In the genomic region with DNA sequence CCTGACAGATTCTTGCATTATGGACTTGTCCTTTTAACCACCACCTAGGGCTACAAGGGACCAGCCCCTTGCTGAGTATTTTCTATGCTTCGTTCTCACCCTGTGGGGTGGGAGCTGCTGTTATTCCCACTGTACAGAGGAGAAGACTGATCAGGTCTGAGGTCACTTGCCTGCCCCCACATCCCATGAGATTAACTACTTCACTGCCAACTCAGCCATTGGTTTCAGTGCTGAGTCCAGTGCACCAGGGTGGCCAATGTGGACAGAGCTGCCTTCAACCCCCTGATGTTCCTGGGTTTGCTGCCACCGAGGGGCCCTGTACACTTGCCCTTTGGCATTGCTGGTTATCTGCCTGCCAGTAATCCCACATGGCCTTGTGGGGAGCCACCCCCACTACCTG, we compare ENCODE assay signal across 19 cellular contexts. TPM values are rescaled to one million over a fixed set of nuclear protein-coding genes. Genes with fewer than 3 reads are reported as not detected.
DNase-seq lines count a peak whose midpoint lies in the region; ATAC-seq and TF ChIP-seq lines count a peak whose summit lies in the region.
"Had no signal": no experiment of that assay in that cellular context is flagged by ENCODE, and none has a peak within 500 bp of the region (broad histone marks: within the 10 kb centered on the region; RNA-seq: fewer than 3 reads in every experiment).

No MANE protein-coding gene starts in this region.

- H4K91ac ChIP-seq in mesenchymal stem cell (ENCODE audit: low read length): peak overlapping the region; percentile 3

- POLR2A ChIA-PET in RWPE1 (lab: Yijun Ruan, JAX; ENCODE audit: low non-redundant PET): no interaction called here

- TF ChIP-seq CTCF in RWPE1 (conservative IDR thresholded peaks at IDR 0.05; ENCODE audit: low read depth) (no peak), spleen (IDR thresholded peaks at IDR 0.05 in 8 of 11, conservative IDR thresholded peaks at IDR 0.05 in 3 of 11) (no peak)

- no peak overlapping the region for H2BK12ac ChIP-seq in mesenchymal stem cell (ENCODE audit: low read length in 2 of 2)

- no peak overlapping the region for H3K4ac ChIP-seq in mesenchymal stem cell (ENCODE audit: low read depth in 1 of 2, low read length in 2 of 2)

- ATAC-seq in Right ventricle myocardium inferior: no peak
- ATAC-seq: GM12878 had no signal

- peak overlapping the region; percentile 35 for H3K9ac ChIP-seq in mesenchymal stem cell (ENCODE audit: low read length)
- H3K9ac ChIP-seq: GM23248 had no signal

- no peak overlapping the region for H3K4me2 ChIP-seq in mesenchymal stem cell (ENCODE audit: low read length, poor library complexity, severe bottlenecking)

- no peak overlapping the region for H2BK120ac ChIP-seq in mesenchymal stem cell (ENCODE audit: low read depth, low read length)

- H3K79me1 ChIP-seq in mesenchymal stem cell (replicated peaks; ENCODE audit: low read length, poor library complexity, severe bottlenecking): peaks cover 45% of the 10 kb centered on the region

- no peak overlapping the region for H2BK5ac ChIP-seq in mesenchymal stem cell (ENCODE audit: low read depth, low read length, poor library complexity, severe bottlenecking)

- peak overlapping the region; percentile 17; the same call in 1 of the 2 replicates for H3K27ac ChIP-seq in RWPE1
- H3K27ac ChIP-seq in mesenchymal stem cell (ENCODE audit: low read length, poor library complexity, severe bottlenecking): no peak overlapping the region
- peak overlapping the region in 5 of 8 donors; percentile 90 to 99 (median 97) for H3K27ac ChIP-seq in spleen
- H3K27ac ChIP-seq: C4-2B, GM23248 had no signal

- intact Hi-C loops in Right ventricle myocardium inferior (cut with DNase I): no loop called here
- intact Hi-C loops in cardiac septum (cut with DNase I): no loop called here
- intact Hi-C loops in spleen (cut with DNase I; ENCODE audit: low total_unique reads): no loop called here

- H3K27me3 ChIP-seq in mesenchymal stem cell (ENCODE audit: control insufficient read depth in 1 of 2, insufficient read depth in 1 of 2, low read length in 2 of 2) (no peaks in the 10 kb centered on the region), spleen (replicated peaks in 1 of 7) (no peaks in the 10 kb centered on the region)

- no peak overlapping the region for H2AK5ac ChIP-seq in mesenchymal stem cell (ENCODE audit: low read length, severe bottlenecking)

- DNase-seq in Right ventricle myocardium inferior (ENCODE audit: missing footprints) (peak; percentile 46), cardiac septum (ENCODE audit: low spot score) (no peak), RWPE1 (ENCODE audit: low spot score) (no peak), mesenchymal stem cell (no peak), spleen (no peak), hypothalamus (lab: John Stamatoyannopoulos, UW) (no peak), LoVo (ENCODE audit: low spot score) (no peak), iPS-NIHi7 (ENCODE audit: extremely low spot score) (no peak)
- DNase-seq: Calu3, GM23248, HFFc6, NCI-H1930, NCI-H2171 treated with DMSO at 0.1 percent for 48 hours, NCI-H82, Right ventricle myocardium superior had no signal

- no peak overlapping the region for H3K23ac ChIP-seq in mesenchymal stem cell (ENCODE audit: low read length in 2 of 2)

- H3K36me3 ChIP-seq in mesenchymal stem cell (ENCODE audit: control insufficient read depth in 1 of 2, insufficient read depth in 2 of 2, low read depth in 1 of 2, low read length in 2 of 2): peaks cover 10 to 28% of the 10 kb centered on the region in 2 experiments
- peaks cover 0 to 46% (median 18%) of the 10 kb centered on the region in 6 donors for H3K36me3 ChIP-seq in spleen

- H2BK15ac ChIP-seq in mesenchymal stem cell (ENCODE audit: low read depth, poor library complexity, severe bottlenecking): no peak overlapping the region

- no peak for TF ChIP-seq POLR2A in spleen (IDR thresholded peaks at IDR 0.05)

- CTCF ChIA-PET in RWPE1 (lab: Yijun Ruan, JAX): no interaction called here

- H3K18ac ChIP-seq in mesenchymal stem cell (ENCODE audit: low read depth in 1 of 2, low read length in 2 of 2): no peak overlapping the region

- WGBS in mesenchymal stem cell: 78% methylated on average over 2 of the region's 2 CpGs
- WGBS in spleen, 5 donors: 56 to 77% (median 70%) methylated on average over 2 of the region's 2 CpGs

- H3K14ac ChIP-seq in mesenchymal stem cell (ENCODE audit: low read length in 2 of 2): no peak overlapping the region

- no peaks in the 10 kb centered on the region for H3K9me3 ChIP-seq in mesenchymal stem cell (ENCODE audit: control insufficient read depth, low read length)
- H3K9me3 ChIP-seq in spleen: no peaks in the 10 kb centered on the region

- no peak overlapping the region for H4K8ac ChIP-seq in mesenchymal stem cell (ENCODE audit: low read length)

- H3K4me1 ChIP-seq in mesenchymal stem cell (ENCODE audit: control insufficient read depth, insufficient read depth, low read depth, low read length) (peaks cover 38% of the 10 kb centered on the region), spleen (peaks cover 19 to 88% (median 58%) of the 10 kb centered on the region in 6 donors)

- H3K4me3 ChIP-seq in mesenchymal stem cell (ENCODE audit: insufficient read depth in 1 of 2, low read depth in 1 of 2, low read length in 2 of 2) (no peak overlapping the region), spleen (peak overlapping the region in 4 of 8 donors; percentile 18 to 67 (median 54))
- H3K4me3 ChIP-seq: GM12878, GM23248 had no signal

- H2AFZ ChIP-seq in mesenchymal stem cell (ENCODE audit: low read depth, low read length): no peak overlapping the region
- H2AFZ ChIP-seq: GM23248 had no signal

RNA-seq across cellular contexts. Expression of a gene that starts 6.9 kb away (rescaled TPM):
- total RNA-seq in Right ventricle myocardium inferior (494 TPM), cardiac septum (487 TPM), spleen (100 to 1,000 TPM in 6 of 7 donors, 10 to 100 TPM in 1; 87.7 to 256 (median 132) TPM)
- 96.5 TPM for polyA plus RNA-seq in mesenchymal stem cell (2013, experiment 1 of 2)
- 94.5 TPM for polyA plus RNA-seq in mesenchymal stem cell (2013, experiment 2 of 2)
- polyA plus RNA-seq in spleen: 10 to 100 TPM; 26.6 to 77.3 (median 31.4) TPM

RNA-seq across cellular contexts. Expression of a gene that starts 20.1 kb away (rescaled TPM):
- total RNA-seq in Right ventricle myocardium inferior: 60.2 TPM
- 41.8 TPM for total RNA-seq in cardiac septum
- 27.9 TPM for polyA plus RNA-seq in mesenchymal stem cell (2013, experiment 1 of 2)
- polyA plus RNA-seq in mesenchymal stem cell (2013, experiment 2 of 2): 26.5 TPM
- total RNA-seq in spleen: 10 to 100 TPM; 25.5 to 36.8 (median 30.6) TPM
- 10 to 100 TPM; 19.6 to 31.4 (median 24.3) TPM for polyA plus RNA-seq in spleen

RNA-seq across cellular contexts. Expression of a gene that starts 25.1 kb away (rescaled TPM):
- not detected for total RNA-seq in Right ventricle myocardium inferior
- not detected for total RNA-seq in cardiac septum
- not detected for polyA plus RNA-seq in mesenchymal stem cell (2013, experiment 1 of 2)
- polyA plus RNA-seq in mesenchymal stem cell (2013, experiment 2 of 2): not detected
- total RNA-seq in spleen: 1 to 10 TPM in 1 of 7 donors, not detected in 6; 4.9 TPM
- not detected for polyA plus RNA-seq in spleen
- total RNA-seq: Calu3, G401, GM12878, GM23248, HFFc6, NCI-H460, Right ventricle myocardium superior had no signal
- polyA plus RNA-seq: GM23248 had no signal

RNA-seq across cellular contexts. Expression of a gene that starts 25.7 kb away (rescaled TPM):
- total RNA-seq in Right ventricle myocardium inferior (2.0 TPM), cardiac septum (0.70 TPM), spleen (10 to 100 TPM in 3 of 7 donors, 1 to 10 TPM in 4; 4.0 to 24.8 (median 7.0) TPM)
- polyA plus RNA-seq in mesenchymal stem cell (2013, experiment 1 of 2): 3.5 TPM
- polyA plus RNA-seq in mesenchymal stem cell (2013, experiment 2 of 2): 3.5 TPM
- 10 to 100 TPM in 2 of 3 donors, 1 to 10 TPM in 1; 3.8 to 12.5 (median 10.1) TPM for polyA plus RNA-seq in spleen

RNA-seq across cellular contexts. Expression of a gene that starts 38.1 kb away (rescaled TPM):
- 7.3 TPM for total RNA-seq in Right ventricle myocardium inferior
- 7.9 TPM for total RNA-seq in cardiac septum
- 0.68 TPM for polyA plus RNA-seq in mesenchymal stem cell (2013, experiment 1 of 2)
- polyA plus RNA-seq in mesenchymal stem cell (2013, experiment 2 of 2): 0.47 TPM
- total RNA-seq in spleen: 1 to 10 TPM; 1.8 to 8.0 (median 2.0) TPM
- polyA plus RNA-seq in spleen: 1 to 10 TPM; 1.5 to 2.2 (median 1.9) TPM
